ENCODE assay signal across 22 cellular contexts in the genomic region with DNA sequence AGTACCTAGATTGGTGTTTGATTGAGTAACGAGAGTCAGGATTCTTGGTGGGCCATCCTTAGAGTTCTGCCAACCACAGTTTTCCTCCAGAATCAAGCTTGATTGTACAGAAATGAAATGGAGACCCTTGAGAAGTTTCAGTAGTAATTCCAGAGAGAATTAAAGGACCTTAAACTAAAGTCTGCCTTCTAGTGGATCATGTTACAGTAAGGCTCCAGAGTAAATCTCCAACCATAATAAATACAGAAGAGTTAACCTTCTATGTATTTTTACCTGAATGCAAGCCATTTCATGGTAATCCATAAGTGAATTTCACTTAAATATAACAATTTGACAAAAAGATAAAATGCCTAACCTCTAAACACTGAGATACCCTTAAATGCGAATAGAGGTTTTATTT. TPM values are rescaled to one million over a fixed set of nuclear protein-coding genes. Genes with fewer than 3 reads are reported as not detected.
A peak's percentile ranks its signal among the peaks of the same experiment; 100 is the strongest.
DNase-seq lines count a peak whose midpoint lies in the region; ATAC-seq, FAIRE-seq and TF ChIP-seq lines count a peak whose summit lies in the region.
"Had no signal": no experiment of that assay in that cellular context is flagged by ENCODE, and none has a peak within 500 bp of the region (broad histone marks: within the 10 kb centered on the region; RNA-seq: fewer than 3 reads in every experiment).

No MANE protein-coding gene starts in this region.

- TF ChIP-seq RAD21 in H1 (IDR thresholded peaks at IDR 0.05 in 1 of 2, conservative IDR thresholded peaks at IDR 0.05 in 1 of 2; ENCODE audit: low read depth in 2 of 2, low read length in 2 of 2) = no peak

- no peak overlapping the region for H2AK5ac ChIP-seq in H1 (ENCODE audit: low read depth, low read length)

- H3K27ac Mint-ChIP-seq in neural progenitor cell = no peak overlapping the region
- H3K27ac Mint-ChIP-seq: CD8-positive, alpha-beta memory T cell; IgD-negative memory B cell had no signal

- DNase-seq in SK-N-MC (ENCODE audit: low read depth, low spot score) = no peak
- no peak for DNase-seq in H1 (ENCODE audit: low read depth in 1 of 2, low spot score in 2 of 2)
- no peak for DNase-seq in neural progenitor cell (ENCODE audit: low spot score)
- no peak for DNase-seq in NCI-H1105 (lab: John Stamatoyannopoulos, UW)
- no peak for DNase-seq in HuH-7.5 (ENCODE audit: low spot score)
- DNase-seq in medulla oblongata (ENCODE audit: extremely low spot score) = no peak
- DNase-seq: C1 segment of cervical spinal cord; CD8-positive, alpha-beta memory T cell; DMS53; EL; Kasumi-1; MM.1S; NCI-H1092; NCI-H2029 treated with DMSO at 0.1 percent for 48 hours; PC-3; RPMI8226; SHP77 treated with DMSO at 0.1 percent for 48 hours had no signal

- no peak overlapping the region for H4K5ac ChIP-seq in H1 (ENCODE audit: insufficient read length, low read depth, low read length)

- H3K4me2 ChIP-seq in H1 (ENCODE audit: insufficient read depth in 1 of 2, low read depth in 2 of 2, low read length in 2 of 2) = no peak overlapping the region
- no peak overlapping the region for H3K4me2 ChIP-seq in neural progenitor cell

- no peak overlapping the region for H2BK5ac ChIP-seq in H1 (ENCODE audit: low read depth, low read length)

- no peaks in the 10 kb centered on the region for H3K9me3 Mint-ChIP-seq in neural progenitor cell

- H2BK120ac ChIP-seq in H1 (replicated peaks; ENCODE audit: low read depth, low read length) = no peak overlapping the region

- CTCF ChIA-PET in H1 (lab: Charles Lee; ENCODE audit: partially characterized antibody) = interaction anchor here (0.6 to 1.6 kb wide), 5 partner anchors 17 to 120 kb away, joined by 3 to 5 read pairs (median 4); no protein-coding TSS in a partner anchor

- H3K27me3 Mint-ChIP-seq in neural progenitor cell (ENCODE audit: insufficient read depth, low read depth) = peaks cover 3% of the 10 kb centered on the region
- H3K27me3 Mint-ChIP-seq: CD8-positive, alpha-beta memory T cell; IgD-negative memory B cell had no signal

- no peak overlapping the region for H3K4me3 Mint-ChIP-seq in neural progenitor cell
- H3K4me3 Mint-ChIP-seq: CD8-positive, alpha-beta memory T cell; IgD-negative memory B cell had no signal

- H2AFZ ChIP-seq in H1 (ENCODE audit: low read length) = peak overlapping the region; percentile 96
- H2AFZ ChIP-seq in neural progenitor cell (replicated peaks) = peak overlapping the region; percentile 21

- no peak for TF ChIP-seq POLR2A in H1 (IDR thresholded peaks at IDR 0.05; ENCODE audit: control extremely low read depth in 1 of 2, low read depth in 2 of 2, low read length in 2 of 2)

- peaks cover 13% of the 10 kb centered on the region for H3K4me1 Mint-ChIP-seq in neural progenitor cell
- H3K4me1 Mint-ChIP-seq: CD8-positive, alpha-beta memory T cell; IgD-negative memory B cell had no signal

- H2BK20ac ChIP-seq in H1 (ENCODE audit: low read length) = no peak overlapping the region

- H3K4me1 ChIP-seq in H1 (replicated peaks in 1 of 4; ENCODE audit: control insufficient read depth in 3 of 4, insufficient read depth in 4 of 4, low read length in 3 of 4) = peaks cover 1 to 6% (median 4%) of the 10 kb centered on the region in 4 experiments; a peak in 3 of 7 replicates
- no peaks in the 10 kb centered on the region for H3K4me1 ChIP-seq in neural progenitor cell

- no peak overlapping the region for H3K23ac ChIP-seq in H1 (ENCODE audit: insufficient read length)

- no peaks in the 10 kb centered on the region for H3F3A ChIP-seq in neural progenitor cell (ENCODE audit: low read depth)

- H4K20me1 ChIP-seq in H1 (replicated peaks in 1 of 2; ENCODE audit: control insufficient read depth in 1 of 2, insufficient read depth in 2 of 2, low read length in 2 of 2) (no peaks in the 10 kb centered on the region), neural progenitor cell (ENCODE audit: low read depth) (no peaks in the 10 kb centered on the region)

- no peak overlapping the region for H3K18ac ChIP-seq in H1 (ENCODE audit: extremely low read depth, low read length)

- 85% methylated on average over 2 of the region's 2 CpGs; no CpG with 5 or more reads in 1 of the 2 experiments for WGBS in H1 (ENCODE audit: extremely low coverage in 1 of 2, insufficient coverage in 1 of 2, insufficient read length in 1 of 2, insufficient replicate concordance in 2 of 2, low coverage in 1 of 2, low lambda C conversion rate in 2 of 2, missing lambda C conversion rate in 1 of 2), 2 experiments

- no peak for TF ChIP-seq CTCF in H1 (IDR thresholded peaks at IDR 0.05; ENCODE audit: control extremely low read depth in 1 of 3, insufficient read depth in 1 of 3, low read depth in 1 of 3, low read length in 3 of 3)
- TF ChIP-seq CTCF in neural progenitor cell (IDR thresholded peaks at IDR 0.05) = no peak

- H3K4me3 ChIP-seq in SK-N-MC (no peak overlapping the region; the same call in 1 of the 2 replicates), H1 (ENCODE audit: extremely low read depth in 1 of 4, insufficient read depth in 2 of 4, low read depth in 3 of 4, low read length in 4 of 4) (no peak overlapping the region), neural progenitor cell (no peak overlapping the region)
- H3K4me3 ChIP-seq: GM23248 had no signal

- H3K36me3 Mint-ChIP-seq in neural progenitor cell = no peaks in the 10 kb centered on the region
- H3K36me3 Mint-ChIP-seq: CD8-positive, alpha-beta memory T cell; IgD-negative memory B cell had no signal

- H3K9me3 ChIP-seq in SK-N-MC (ENCODE audit: low read depth, low read length) (no peaks in the 10 kb centered on the region; the same call in 1 of the 2 replicates), H1 (ENCODE audit: insufficient read depth in 2 of 2, low read depth in 1 of 2, low read length in 1 of 2) (no peaks in the 10 kb centered on the region), neural progenitor cell (ENCODE audit: low read depth) (no peaks in the 10 kb centered on the region)

- no peaks in the 10 kb centered on the region for H3K23me2 ChIP-seq in H1 (ENCODE audit: low read depth, low read length)

- H3K27ac ChIP-seq in SK-N-MC = peak overlapping the region; percentile 45; the same call in 1 of the 2 replicates
- no peak overlapping the region for H3K27ac ChIP-seq in H1 (ENCODE audit: low read depth, low read length)
- H3K27ac ChIP-seq in neural progenitor cell = no peak overlapping the region
- H3K27ac ChIP-seq: GM23248 had no signal

- H3K14ac ChIP-seq in H1 (ENCODE audit: insufficient read length) = no peak overlapping the region

- H3K36me3 ChIP-seq in SK-N-MC (ENCODE audit: insufficient read depth, low read length) (no peaks in the 10 kb centered on the region), H1 (ENCODE audit: control insufficient read depth in 2 of 4, insufficient read depth in 4 of 4, low read length in 3 of 4) (no peaks in the 10 kb centered on the region), neural progenitor cell (no peaks in the 10 kb centered on the region)

- no peak overlapping the region for H4K8ac ChIP-seq in H1 (ENCODE audit: extremely low read depth, insufficient read depth, low read length)

- H3K79me1 ChIP-seq in H1 (ENCODE audit: low read depth, low read length) = no peaks in the 10 kb centered on the region

- H3K4ac ChIP-seq in H1 (replicated peaks; ENCODE audit: insufficient read length, low read depth, low read length) = no peak overlapping the region

- H3K9ac ChIP-seq in SK-N-MC (ENCODE audit: insufficient read length) (no peak overlapping the region), H1 (replicated peaks in 1 of 4; ENCODE audit: extremely low read depth in 1 of 4, low read depth in 3 of 4, low read length in 3 of 4) (no peak overlapping the region), neural progenitor cell (no peak overlapping the region)
- H3K9ac ChIP-seq: GM23248 had no signal

- ATAC-seq in HG03196 (IDR thresholded peaks at IDR 0.05; ENCODE audit: unreplicated experiment) = no peak
- ATAC-seq: PC-3 had no signal

- no peak overlapping the region for H3K56ac ChIP-seq in H1 (replicated peaks; ENCODE audit: insufficient read length, low read depth, low read length)

- TF ChIP-seq EP300 in H1 (IDR thresholded peaks at IDR 0.05; ENCODE audit: borderline replicate concordance in 1 of 2, low read depth in 2 of 2, low read length in 2 of 2) = no peak

- H3K79me2 ChIP-seq in H1 (ENCODE audit: control insufficient read depth in 1 of 2, insufficient read depth in 2 of 2, low read length in 2 of 2) (no peaks in the 10 kb centered on the region), neural progenitor cell (ENCODE audit: low read depth) (no peaks in the 10 kb centered on the region)

- H4K91ac ChIP-seq in H1 (replicated peaks; ENCODE audit: insufficient read length, low read length) = no peak overlapping the region

- no peaks in the 10 kb centered on the region for H3K27me3 ChIP-seq in H1 (replicated peaks in 1 of 4; ENCODE audit: control insufficient read depth in 3 of 4, extremely low read depth in 1 of 4, insufficient read depth in 3 of 4, low read length in 3 of 4)
- H3K27me3 ChIP-seq in neural progenitor cell = no peaks in the 10 kb centered on the region

- no peak overlapping the region for H2BK12ac ChIP-seq in H1 (ENCODE audit: low read depth, low read length)

- H2BK15ac ChIP-seq in H1 (ENCODE audit: low read length) = no peak overlapping the region

- FAIRE-seq in H1 (lab: Jason Lieb, UNC) = no peak
- FAIRE-seq: GM12891, GM19239 had no signal

- POLR2A ChIA-PET in H1 (lab: Charles Lee; ENCODE audit: partially characterized antibody) = no interaction called here

TF ChIP-seq in H1, 55 proteins besides CTCF, POLR2A, EP300 and RAD21:
- no peak for TF ChIP-seq GTF2F1 (IDR thresholded peaks at IDR 0.05; ENCODE audit: borderline replicate concordance, low read depth, low read length)
- no peak for TF ChIP-seq HDAC2 (IDR thresholded peaks at IDR 0.05; ENCODE audit: borderline replicate concordance in 1 of 2, low read depth in 2 of 2, low read length in 2 of 2)

RNA-seq across cellular contexts. Expression of gene CNTLN, which starts 53.0 kb away (rescaled TPM):
- 10.5 and 10.8 TPM in 2 replicates for total RNA-seq in H1 (2021; fragmentation: NEBNext Ultra II Directional; extraction: Animal tissue kit (Norgen Biotek cat#: 25700))
- 2.9 and 4.8 TPM in 2 replicates for polyA plus RNA-seq in H1 (2011; rRNA removed)
- polyA plus RNA-seq in H1 (2011; cell fraction: cytosol; rRNA removed) = 5.7 TPM
- polyA plus RNA-seq in H1 (2011; cell fraction: nucleus; rRNA removed) = 4.1 TPM
- polyA plus RNA-seq in H1 (2012, experiment 1 of 2) = 5.1 to 9.3 TPM (median 6.0 TPM) in 4 replicates
- 0.50 TPM for polyA plus RNA-seq in H1 (2012, experiment 2 of 2)
- polyA plus RNA-seq in H1 (2013, experiment 1 of 2) = 8.6 TPM
- polyA plus RNA-seq in H1 (2013, experiment 2 of 2) = 8.1 TPM
- polyA minus RNA-seq in H1 (2011; rRNA and poly(A)+ RNA removed) = 5.8 and 6.4 TPM in 2 replicates
- 6.1 TPM for polyA minus RNA-seq in H1 (2011; cell fraction: cytosol; rRNA and poly(A)+ RNA removed)
- 35.3 TPM for polyA minus RNA-seq in H1 (2011; cell fraction: nucleus; rRNA and poly(A)+ RNA removed)
- total RNA-seq in neural progenitor cell (ENCODE audit: low replicate concordance) = 6.8 and 10.1 TPM in 2 replicates
- polyA plus RNA-seq: CD8-positive, alpha-beta memory T cell had no signal
